ENCODE assay signal across 2 cellular contexts in genomic region chr4:7417639-7418038, GRCh38.
TF ChIP-seq lines count a peak whose summit lies in the region.

No MANE protein-coding gene starts in this region.

TF ChIP-seq in SK-N-SH, 30 proteins besides CTCF, POLR2A, EP300 and RAD21 (continued from another document):
- TF ChIP-seq REST (IDR thresholded peaks at IDR 0.05; ENCODE audit: low read depth, low read length), result no peak
- TF ChIP-seq SIN3A (IDR thresholded peaks at IDR 0.05; ENCODE audit: borderline replicate concordance, low read depth, low read length), result no peak
- no peak for TF ChIP-seq USF2 (IDR thresholded peaks at IDR 0.05; ENCODE audit: borderline replicate concordance, low read depth, low read length)
- TF ChIP-seq GATA2 (CRISPR knock-in tag; IDR thresholded peaks at IDR 0.05), result no peak
- no peak for TF ChIP-seq YY1 (IDR thresholded peaks at IDR 0.05; ENCODE audit: low read depth)
- TF ChIP-seq USF1 (IDR thresholded peaks at IDR 0.05; ENCODE audit: borderline replicate concordance, low read depth), result no peak
- TF ChIP-seq MAX (IDR thresholded peaks at IDR 0.05; ENCODE audit: low read depth), result no peak

TF ChIP-seq in SK-N-SH treated with all-trans-retinoic acid at 6 μM for 48 hours, 23 proteins besides CTCF, POLR2A, EP300 and RAD21 (continued from another document):
- TF ChIP-seq TSHZ2 (CRISPR knock-in tag; IDR thresholded peaks at IDR 0.05) (no peak), ZFP30 (CRISPR knock-in tag; IDR thresholded peaks at IDR 0.05) (no peak), ZNF70 (CRISPR knock-in tag; IDR thresholded peaks at IDR 0.05) (no peak), CSDC2 (CRISPR knock-in tag; IDR thresholded peaks at IDR 0.05) (no peak), POU6F1 (CRISPR knock-in tag; IDR thresholded peaks at IDR 0.05; ENCODE audit: borderline replicate concordance, low read depth) (no peak), ZFP3 (CRISPR knock-in tag; IDR thresholded peaks at IDR 0.05) (no peak), ZC3H10 (CRISPR knock-in tag; IDR thresholded peaks at IDR 0.05) (no peak), ZNF565 (CRISPR knock-in tag; conservative IDR thresholded peaks at IDR 0.05; ENCODE audit: low read depth) (no peak), SNAI2 (CRISPR knock-in tag; IDR thresholded peaks at IDR 0.05) (no peak), CSRNP3 (CRISPR knock-in tag; IDR thresholded peaks at IDR 0.05) (no peak), RARB (CRISPR knock-in tag; IDR thresholded peaks at IDR 0.05) (no peak), ISL1 (CRISPR knock-in tag; IDR thresholded peaks at IDR 0.05) (no peak), TCF4 (CRISPR knock-in tag; IDR thresholded peaks at IDR 0.05; ENCODE audit: borderline replicate concordance) (no peak), CREB5 (CRISPR knock-in tag; IDR thresholded peaks at IDR 0.05; ENCODE audit: low read depth) (no peak), PPARA (CRISPR knock-in tag; IDR thresholded peaks at IDR 0.05; ENCODE audit: borderline replicate concordance) (no peak)
TF ChIP-seq in SK-N-SH treated with all-trans-retinoic acid at 6 μM for 48 hours: peak in this region for 0.
